In the genomic region with DNA sequence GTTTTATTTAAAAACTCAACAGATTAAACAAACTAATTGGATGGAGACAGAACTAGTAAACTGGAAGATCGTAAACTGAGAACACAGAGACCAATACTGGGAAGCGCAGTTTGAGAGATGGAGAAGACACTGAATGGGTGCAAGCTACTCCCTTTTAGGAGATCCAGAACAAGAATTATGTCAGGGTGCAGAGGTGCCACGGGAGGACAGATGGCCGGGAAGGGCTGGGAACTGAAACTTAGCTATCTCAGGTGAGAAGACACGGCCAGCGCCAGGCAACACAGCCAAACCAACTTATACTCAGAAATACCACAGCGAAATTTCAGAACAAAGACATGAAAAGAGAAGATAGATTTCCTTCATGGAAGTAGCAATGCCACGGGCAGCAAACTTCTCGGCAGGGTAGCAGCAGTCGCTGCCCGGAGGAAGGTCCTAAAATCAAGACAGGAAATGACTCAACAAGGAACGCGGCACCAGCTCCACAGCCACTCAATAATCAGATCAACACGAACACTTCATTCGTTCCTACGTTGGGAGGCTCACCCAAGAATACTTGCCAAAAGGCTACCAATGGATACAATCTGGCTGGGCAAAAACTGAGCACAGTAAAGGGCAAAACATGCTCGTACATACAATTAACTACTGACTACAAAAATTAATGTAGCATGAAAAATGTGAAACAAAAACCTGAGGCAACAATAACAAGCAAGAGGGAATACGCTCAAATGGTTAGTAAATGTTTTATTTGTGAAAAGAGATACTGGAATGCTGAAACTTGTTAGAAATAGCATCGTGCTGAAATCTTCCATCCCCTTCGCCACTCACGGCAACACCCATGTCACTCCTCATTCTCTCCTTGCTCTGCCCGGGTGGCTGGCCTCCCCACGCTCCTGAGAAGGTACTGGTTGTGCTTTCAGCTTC, we compare ENCODE assay signal across 8 cellular contexts. TPM values are rescaled to one million over a fixed set of nuclear protein-coding genes. Genes with fewer than 3 reads are reported as not detected.
A peak's percentile ranks its signal among the peaks of the same experiment; 100 is the strongest.
DNase-seq lines count a peak whose midpoint lies in the region; ATAC-seq, FAIRE-seq and TF ChIP-seq lines count a peak whose summit lies in the region.

No MANE protein-coding gene starts in this region.

- H3K27ac ChIP-seq in spleen, result peak overlapping the region; percentile 46 to 97 (median 78)

- ATAC-seq in HG03469 (IDR thresholded peaks at IDR 0.05; ENCODE audit: unreplicated experiment) (no peak), HG03108 (IDR thresholded peaks at IDR 0.05; ENCODE audit: unreplicated experiment) (no peak)

- FAIRE-seq in HTR-8/SVneo (lab: Jason Lieb, UNC), result no peak

- H3K4me3 ChIP-seq in WI38 (ENCODE audit: low read depth, low read length) (peak overlapping the region; percentile 96), spleen (peak overlapping the region; percentile 28 to 95 (median 86))

- H3K36me3 ChIP-seq in spleen, result peaks cover 0 to 41% (median 4%) of the 10 kb centered on the region in 6 donors

- H3K4me1 ChIP-seq in spleen, result peaks cover 11 to 80% (median 50%) of the 10 kb centered on the region in 6 donors

- H3K27me3 ChIP-seq in spleen (replicated peaks in 1 of 7), result no peaks in the 10 kb centered on the region

- WGBS in spleen, 5 donors, result 19 to 27% (median 22%) methylated on average over 23 of the region's 23 CpGs

- DNase-seq in COLO668 (lab: John Stamatoyannopoulos, UW; ENCODE audit: unreplicated experiment) (peak; percentile 16), HTR-8/SVneo (ENCODE audit: insufficient read length, low spot score) (peak; percentile 48), foreskin melanocyte (peak; percentile 55), spleen (peak; percentile 80), inferior parietal cortex (ENCODE audit: extremely low spot score) (no peak)

- no peak for TF ChIP-seq POLR2A in spleen (IDR thresholded peaks at IDR 0.05)

- no peaks in the 10 kb centered on the region for H3K9me3 ChIP-seq in spleen

- no peak for TF ChIP-seq CTCF in WI38 (IDR thresholded peaks at IDR 0.05; ENCODE audit: low read depth, low read length)
- no peak for TF ChIP-seq CTCF in spleen (IDR thresholded peaks at IDR 0.05 in 8 of 11, conservative IDR thresholded peaks at IDR 0.05 in 3 of 11)

- intact Hi-C loops in spleen (cut with DNase I; ENCODE audit: low total_unique reads), result no loop called here

RNA-seq across cellular contexts. Expression of gene LRRC27, which starts 2.2 kb away (rescaled TPM):
- 10 to 100 TPM; 11.9 to 29.9 (median 19.4) TPM for total RNA-seq in spleen
- polyA plus RNA-seq in spleen, result 10 to 100 TPM in 1 of 3 donors, 1 to 10 TPM in 2; 6.1 to 13.0 (median 8.5) TPM

RNA-seq across cellular contexts. Expression of gene STK32C, which starts 22.1 kb away (rescaled TPM):
- total RNA-seq in spleen, result 10 to 100 TPM in 6 of 7 donors, 1 to 10 TPM in 1; 9.6 to 27.8 (median 15.4) TPM
- 10 to 100 TPM; 13.2 to 23.8 (median 16.0) TPM for polyA plus RNA-seq in spleen
